In the genomic region with DNA sequence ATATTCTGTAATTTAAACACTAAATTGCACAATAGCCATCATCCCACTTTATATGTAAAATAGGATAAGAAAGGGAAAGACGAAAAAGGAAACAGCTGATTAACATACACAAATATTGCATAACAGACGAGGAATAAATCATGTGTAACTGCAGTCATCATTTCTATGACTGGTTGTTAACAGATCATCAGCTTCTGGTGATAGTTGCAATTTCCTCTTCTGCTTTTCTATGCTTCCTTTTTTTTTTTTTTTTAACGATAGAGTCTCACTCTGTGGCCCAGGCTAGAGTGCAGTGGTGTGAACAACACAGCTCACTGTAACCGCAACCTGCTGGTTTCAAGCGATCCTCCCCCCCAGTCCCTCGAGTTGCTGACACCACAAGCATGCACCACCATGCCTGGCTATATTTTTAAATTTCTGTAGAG, we compare ENCODE assay signal across 8 cellular contexts.
A peak's percentile ranks its signal among the peaks of the same experiment; 100 is the strongest.
DNase-seq lines count a peak whose midpoint lies in the region; ATAC-seq and TF ChIP-seq lines count a peak whose summit lies in the region.

No MANE protein-coding gene starts in this region.

- DNase-seq in GM12865 (ENCODE audit: low read depth) (peak; percentile 41), amniotic epithelial cell (ENCODE audit: low read depth) (peak; percentile 14), NCI-H82 (lab: John Stamatoyannopoulos, UW) (no peak), DMS 273 (lab: John Stamatoyannopoulos, UW; ENCODE audit: unreplicated experiment) (no peak), hypothalamus (lab: John Stamatoyannopoulos, UW) (no peak), ecto neural progenitor cell (ENCODE audit: low spot score) (no peak)

- TF ChIP-seq CTCF in GM12865 (IDR thresholded peaks at IDR 0.05; ENCODE audit: insufficient read depth, low read depth, low read length, missing control alignments) = no peak

- peak; percentile 85 for ATAC-seq in GM21390 (IDR thresholded peaks at IDR 0.05; ENCODE audit: unreplicated experiment)
- peak; percentile 99 for ATAC-seq in HG03575 (IDR thresholded peaks at IDR 0.05; ENCODE audit: extremely low read depth, insufficient number of reproducible peaks, low FRiP score, unreplicated experiment)

- H3K4me3 ChIP-seq in GM12865 (ENCODE audit: low read depth, low read length) = no peak overlapping the region

Comparison
In these comparisons a context has a peak if more than half of its experiments do, and no peak if none do; other contexts are left out.
1. DNase-seq: peak in GM12865 (single experiment) and amniotic epithelial cell (single experiment); none in NCI-H82 (single experiment), DMS 273 (single experiment), hypothalamus (0 of 51) and ecto neural progenitor cell (single experiment).